In genomic region chr10:80492875-80493413, GRCh38 we compare ENCODE assay signal across 12 cellular contexts. TPM values are rescaled to one million over a fixed set of nuclear protein-coding genes. Genes with fewer than 3 reads are reported as not detected.
DNase-seq lines count a peak whose midpoint lies in the region; ATAC-seq and TF ChIP-seq lines count a peak whose summit lies in the region.
"Had no signal": no experiment of that assay in that cellular context is flagged by ENCODE, and none has a peak within 500 bp of the region (broad histone marks: within the 10 kb centered on the region; RNA-seq: fewer than 3 reads in every experiment).

No MANE protein-coding gene starts in this region.

- no peak overlapping the region for H3K4me3 Mint-ChIP-seq in type B pancreatic cell
- H3K4me3 Mint-ChIP-seq: H9 had no signal

- H3K4me3 ChIP-seq in breast epithelium (no peak overlapping the region), mammary epithelial cell (replicated peaks in 1 of 3; ENCODE audit: insufficient read depth in 1 of 3, low read depth in 2 of 3, low read length in 3 of 3) (no peak overlapping the region), adipocyte (ENCODE audit: low read length) (peak overlapping the region; percentile 45)

- dilution Hi-C loops in mammary epithelial cell (cut with HindIII; ENCODE audit: low sequenced_read_pairs) = no loop called here

- CTCF ChIA-PET in mammary epithelial cell (lab: Charles Lee; ENCODE audit: low non-redundant PET) = interaction anchor here (0.6 kb wide), 1 partner anchor 12 kb away, joined by 7 read pairs; no protein-coding TSS in a partner anchor

- H3K36me3 ChIP-seq in breast epithelium (no peaks in the 10 kb centered on the region), mammary epithelial cell (ENCODE audit: insufficient read depth, low read length) (peaks cover 12% of the 10 kb centered on the region), adipocyte (ENCODE audit: control insufficient read depth, insufficient read depth, low read length, severe bottlenecking) (peaks cover 51% of the 10 kb centered on the region)

- no peaks in the 10 kb centered on the region for H3K9me3 ChIP-seq in breast epithelium
- H3K9me3 ChIP-seq in mammary epithelial cell (replicated peaks; ENCODE audit: insufficient read depth, low read length) = no peaks in the 10 kb centered on the region
- H3K9me3 ChIP-seq in adipocyte (ENCODE audit: control insufficient read depth, low read length) = no peaks in the 10 kb centered on the region

- TF ChIP-seq CTCF in breast epithelium (IDR thresholded peaks at IDR 0.05) (no peak), mammary epithelial cell (conservative IDR thresholded peaks at IDR 0.05 in 1 of 2, IDR thresholded peaks at IDR 0.05 in 1 of 2; ENCODE audit: extremely low read depth in 1 of 2, insufficient read depth in 1 of 2, low read depth in 1 of 2, low read length in 2 of 2) (no peak), type B pancreatic cell (conservative IDR thresholded peaks at IDR 0.05) (no peak)

- intact Hi-C loops in breast epithelium (cut with DNase I; ENCODE audit: low total_unique reads) (no loop called here), mammary epithelial cell (cut with micrococcal nuclease) (no loop called here)

- peaks cover 27% of the 10 kb centered on the region for H3K4me1 Mint-ChIP-seq in type B pancreatic cell (ENCODE audit: unreplicated experiment)

- in situ Hi-C loops in mammary epithelial cell (cut with MboI; ENCODE audit: low sequenced_read_pairs in 2 of 2) = loop anchor here in 1 of 2 donors (5.0 kb wide), 1 partner anchor 36 kb away; no protein-coding TSS in a partner anchor

- BruUV-seq in mammary epithelial cell (replicated peaks; lab: Mats Ljungman, UMichigan) = no TSS peak

- H3K9ac ChIP-seq in mammary epithelial cell (ENCODE audit: insufficient read depth, low read length) (no peak overlapping the region), adipocyte (ENCODE audit: low read length) (peak overlapping the region; percentile 62)

- no peak overlapping the region for H2AFZ ChIP-seq in mammary epithelial cell (ENCODE audit: low read depth, low read length)

- H3K27me3 ChIP-seq in breast epithelium (no peaks in the 10 kb centered on the region), mammary epithelial cell (ENCODE audit: insufficient read depth, low read length) (no peaks in the 10 kb centered on the region), adipocyte (replicated peaks; ENCODE audit: control insufficient read depth, insufficient read depth, low read length) (no peaks in the 10 kb centered on the region)

- H3K27ac ChIP-seq in breast epithelium (peak overlapping the region; percentile 26 to 66), mammary epithelial cell (ENCODE audit: insufficient read depth, low read depth, low read length) (no peak overlapping the region)

- peak overlapping the region; percentile 43 for H3K27ac Mint-ChIP-seq in type B pancreatic cell
- H3K27ac Mint-ChIP-seq: H9 had no signal

- DNase-seq in breast epithelium (ENCODE audit: low spot score in 2 of 2) (no peak), mammary epithelial cell (no peak), adipocyte (ENCODE audit: low read depth) (no peak), type B pancreatic cell (ENCODE audit: extremely low spot score, unreplicated experiment) (no peak), A172 (ENCODE audit: low spot score) (no peak), OCI-M1 (lab: John Stamatoyannopoulos, UW) (no peak), EL (no peak)
- DNase-seq: activated CD4-positive, alpha-beta T cell treated with anti-CD3 and anti-CD28 coated beads, Interleukin-2, amount 50 U/mL, for 1 hour; H9; NCI-H226 had no signal

- H3K9me3 Mint-ChIP-seq in type B pancreatic cell = no peaks in the 10 kb centered on the region
- H3K9me3 Mint-ChIP-seq: H9 had no signal

- H4K20me1 ChIP-seq in mammary epithelial cell (ENCODE audit: insufficient read depth, low read length) = no peaks in the 10 kb centered on the region

- H3K27me3 Mint-ChIP-seq in type B pancreatic cell = no peaks in the 10 kb centered on the region

- WGBS in mammary epithelial cell (ENCODE audit: low coverage, missing lambda C conversion rate) = 83% methylated on average over 4 of the region's 4 CpGs

- peaks cover 95% of the 10 kb centered on the region for H3K79me2 ChIP-seq in mammary epithelial cell (ENCODE audit: insufficient read depth, low read length)

- TF ChIP-seq POLR2A in breast epithelium (IDR thresholded peaks at IDR 0.05) = no peak

- no peak overlapping the region for H3K4me2 ChIP-seq in mammary epithelial cell (ENCODE audit: insufficient read depth, low read depth, low read length)

- peaks cover 10 to 16% of the 10 kb centered on the region in 2 donors for H3K4me1 ChIP-seq in breast epithelium
- peaks cover 49% of the 10 kb centered on the region for H3K4me1 ChIP-seq in mammary epithelial cell (ENCODE audit: insufficient read depth, low read length)
- H3K4me1 ChIP-seq in adipocyte (ENCODE audit: control insufficient read depth, insufficient read depth, low read length) = peaks cover 84% of the 10 kb centered on the region

- peaks cover 58% of the 10 kb centered on the region for H3K36me3 Mint-ChIP-seq in type B pancreatic cell

- peak; percentile 27 for ATAC-seq in HG03064 (IDR thresholded peaks at IDR 0.05; ENCODE audit: low read depth, unreplicated experiment)

RNA-seq across cellular contexts. Expression of gene TSPAN14, which starts 38.8 kb away (rescaled TPM):
- total RNA-seq in breast epithelium = 10 to 100 TPM; 52.8 to 76.8 (median 74.8) TPM
- total RNA-seq in mammary epithelial cell = 100 to 1,000 TPM in 1 of 2 donors, 10 to 100 TPM in 1; 47.8 to 102 TPM
- polyA plus RNA-seq in mammary epithelial cell = 97.2 TPM
- polyA minus RNA-seq in mammary epithelial cell = 85.5 TPM
- 111 and 159 TPM in 2 replicates for total RNA-seq in type B pancreatic cell (ENCODE audit: low replicate concordance)
- 35.0 and 38.4 TPM in 2 replicates for total RNA-seq in A172 (2014; rRNA removed; shearing (Covaris generic))

RNA-seq across cellular contexts. Expression of gene SH2D4B, which starts 44.8 kb away (rescaled TPM):
- total RNA-seq in breast epithelium = under 1 TPM in 2 of 3 donors, not detected in 1; 0.15 to 0.16 TPM
- under 1 TPM in 1 of 2 donors, not detected in 1; under 0.01 TPM for total RNA-seq in mammary epithelial cell
- 0.02 TPM for polyA plus RNA-seq in mammary epithelial cell
- polyA minus RNA-seq in mammary epithelial cell = not detected
- total RNA-seq in type B pancreatic cell (ENCODE audit: low replicate concordance) = 0.07 and 0.10 TPM in 2 replicates
- total RNA-seq in A172 (2014; rRNA removed; shearing (Covaris generic)) = 0.07 and 0.53 TPM in 2 replicates
- total RNA-seq: myocyte had no signal
